ENCODE assay signal across 1 cellular context in the genomic region with DNA sequence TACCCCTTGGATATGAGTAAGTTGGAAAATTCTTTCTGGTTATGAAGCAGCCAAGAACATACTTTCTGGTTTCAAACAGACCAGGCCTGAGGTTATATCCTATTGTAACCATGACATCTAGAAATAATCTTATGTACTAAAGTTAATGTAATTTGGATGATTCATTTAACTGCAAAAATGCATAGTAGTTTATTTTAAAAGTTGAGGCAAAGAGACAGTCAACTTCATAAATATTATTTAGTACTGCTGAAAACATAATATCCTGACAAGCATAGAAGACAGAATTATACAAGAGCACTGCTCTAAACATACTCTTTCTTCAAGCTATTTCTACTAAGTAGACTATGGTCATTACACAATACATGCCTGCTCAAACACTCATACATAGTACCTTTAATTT.
TF ChIP-seq lines count a peak whose summit lies in the region.

No MANE protein-coding gene starts in this region.

TF ChIP-seq in GM12878, 131 proteins besides CTCF, POLR2A, EP300 and RAD21:
- no peak for TF ChIP-seq NR2F1 (conservative IDR thresholded peaks at IDR 0.05)
- TF ChIP-seq ETV6 (conservative IDR thresholded peaks at IDR 0.05 in 1 of 2, IDR thresholded peaks at IDR 0.05 in 1 of 2; ENCODE audit: borderline replicate concordance in 1 of 2, low read depth in 1 of 2) = no peak
- no peak for TF ChIP-seq TCF12 (IDR thresholded peaks at IDR 0.05; ENCODE audit: low read depth, low read length)
- TF ChIP-seq MLLT1 (IDR thresholded peaks at IDR 0.05) = no peak
- no peak for TF ChIP-seq RELB (IDR thresholded peaks at IDR 0.05; ENCODE audit: low read depth)
- no peak for TF ChIP-seq EGR1 (IDR thresholded peaks at IDR 0.05; ENCODE audit: borderline replicate concordance in 1 of 2, low read depth in 2 of 2, low read length in 2 of 2)
- TF ChIP-seq MYC (IDR thresholded peaks at IDR 0.05; ENCODE audit: insufficient read depth, insufficient read length, insufficient replicate concordance, low read length, severe bottlenecking) = no peak
- TF ChIP-seq, protein P1, sequence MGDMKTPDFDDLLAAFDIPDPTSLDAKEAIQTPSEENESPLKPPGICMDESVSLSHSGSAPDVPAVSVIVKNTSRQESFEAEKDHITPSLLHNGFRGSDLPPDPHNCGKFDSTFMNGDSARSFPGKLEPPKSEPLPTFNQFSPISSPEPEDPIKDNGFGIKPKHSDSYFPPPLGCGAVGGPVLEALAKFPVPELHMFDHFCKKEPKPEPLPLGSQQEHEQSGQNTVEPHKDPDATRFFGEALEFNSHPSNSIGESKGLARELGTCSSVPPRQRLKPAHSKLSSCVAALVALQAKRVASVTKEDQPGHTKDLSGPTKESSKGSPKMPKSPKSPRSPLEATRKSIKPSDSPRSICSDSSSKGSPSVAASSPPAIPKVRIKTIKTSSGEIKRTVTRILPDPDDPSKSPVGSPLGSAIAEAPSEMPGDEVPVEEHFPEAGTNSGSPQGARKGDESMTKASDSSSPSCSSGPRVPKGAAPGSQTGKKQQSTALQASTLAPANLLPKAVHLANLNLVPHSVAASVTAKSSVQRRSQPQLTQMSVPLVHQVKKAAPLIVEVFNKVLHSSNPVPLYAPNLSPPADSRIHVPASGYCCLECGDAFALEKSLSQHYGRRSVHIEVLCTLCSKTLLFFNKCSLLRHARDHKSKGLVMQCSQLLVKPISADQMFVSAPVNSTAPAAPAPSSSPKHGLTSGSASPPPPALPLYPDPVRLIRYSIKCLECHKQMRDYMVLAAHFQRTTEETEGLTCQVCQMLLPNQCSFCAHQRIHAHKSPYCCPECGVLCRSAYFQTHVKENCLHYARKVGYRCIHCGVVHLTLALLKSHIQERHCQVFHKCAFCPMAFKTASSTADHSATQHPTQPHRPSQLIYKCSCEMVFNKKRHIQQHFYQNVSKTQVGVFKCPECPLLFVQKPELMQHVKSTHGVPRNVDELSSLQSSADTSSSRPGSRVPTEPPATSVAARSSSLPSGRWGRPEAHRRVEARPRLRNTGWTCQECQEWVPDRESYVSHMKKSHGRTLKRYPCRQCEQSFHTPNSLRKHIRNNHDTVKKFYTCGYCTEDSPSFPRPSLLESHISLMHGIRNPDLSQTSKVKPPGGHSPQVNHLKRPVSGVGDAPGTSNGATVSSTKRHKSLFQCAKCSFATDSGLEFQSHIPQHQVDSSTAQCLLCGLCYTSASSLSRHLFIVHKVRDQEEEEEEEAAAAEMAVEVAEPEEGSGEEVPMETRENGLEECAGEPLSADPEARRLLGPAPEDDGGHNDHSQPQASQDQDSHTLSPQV (IDR thresholded peaks at IDR 0.05) = no peak
- TF ChIP-seq TAF1 (IDR thresholded peaks at IDR 0.05; ENCODE audit: borderline replicate concordance, low read depth, low read length) = no peak
- no peak for TF ChIP-seq TCF7 (IDR thresholded peaks at IDR 0.05; ENCODE audit: borderline replicate concordance)
- no peak for TF ChIP-seq RFX5 (IDR thresholded peaks at IDR 0.05; ENCODE audit: low read depth, low read length)
- TF ChIP-seq GATAD2B (conservative IDR thresholded peaks at IDR 0.05; ENCODE audit: low read depth) = no peak
TF ChIP-seq in GM12878: peak in this region for 0.
